ENCODE assay signal across 28 cellular contexts in the genomic region with DNA sequence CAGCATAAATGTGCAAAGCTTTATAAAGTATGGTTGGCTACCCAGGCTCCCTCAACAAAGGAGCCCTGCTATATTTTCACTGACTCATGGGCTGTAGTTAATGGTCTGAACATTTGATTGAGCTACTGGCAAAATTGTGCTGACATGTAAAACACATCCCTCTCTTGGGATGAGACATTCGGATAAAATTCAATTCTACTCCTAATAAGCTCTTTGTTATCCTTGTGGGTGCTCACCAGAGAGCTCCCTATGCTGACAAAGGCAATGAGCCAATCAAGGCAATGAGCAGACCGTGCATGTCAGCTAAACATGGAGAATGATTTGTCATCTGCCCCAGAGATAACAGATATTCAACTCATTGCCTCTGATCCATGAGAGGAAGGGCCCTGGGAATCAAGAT. TPM values are rescaled to one million over a fixed set of nuclear protein-coding genes. Genes with fewer than 3 reads are reported as not detected.
"Had no signal": no experiment of that assay in that cellular context is flagged by ENCODE, and none has a peak within 500 bp of the region (broad histone marks: within the 10 kb centered on the region; RNA-seq: fewer than 3 reads in every experiment).

No MANE protein-coding gene starts in this region.

- FAIRE-seq: colon had no signal

- ATAC-seq: activated CD4-positive, CD25-positive, alpha-beta regulatory T cell treated with anti-CD3 and anti-CD28 coated beads, Interleukin-2, amount 50 U/mL, for 24 hours; activated CD8-positive, alpha-beta memory T cell treated with anti-CD3 and anti-CD28 coated beads, Interleukin-2, amount 10 ng/mL, durations not matched to agents 7 days and 5 days; activated CD8-positive, alpha-beta T cell treated with anti-CD3 and anti-CD28 coated beads for 36 hours; gastroesophageal sphincter; left lobe of liver; naive thymus-derived CD8-positive, alpha-beta T cell; sciatic nerve had no signal

- H3K4me3 ChIP-seq: esophagus muscularis mucosa, gastroesophageal sphincter, lung, neural progenitor cell, smooth muscle cell, thyroid gland had no signal

- DNase-seq: activated CD4-positive, alpha-beta T cell treated with anti-CD3 and anti-CD28 coated beads, Interleukin-2, amount 10 ng/mL, durations not matched to agents 24 days and 14 days; activated CD8-positive, alpha-beta memory T cell treated with anti-CD3 and anti-CD28 coated beads, Interleukin-2, amount 10 ng/mL, durations not matched to agents 7 days and 5 days; activated CD8-positive, alpha-beta T cell treated with anti-CD3 and anti-CD28 coated beads for 36 hours; activated effector memory CD4-positive, alpha-beta T cell treated with anti-CD3 and anti-CD28 coated beads, Interleukin-2, amount 50 U/mL, for 16 hours; activated naive CD4-positive, alpha-beta T cell treated with anti-CD3 and anti-CD28 coated beads, Interleukin-2, amount 10 ng/mL, durations not matched to agents 7 days and 5 days; activated T-cell treated with anti-CD3 and anti-CD28 coated beads for 4 hours; amygdala; central memory CD4-positive, alpha-beta T cell; effector memory CD4-positive, alpha-beta T cell; head of caudate nucleus; islet precursor cell; naive thymus-derived CD8-positive, alpha-beta T cell; stimulated activated CD4-positive, alpha-beta T cell treated with anti-CD3 and anti-CD28 coated beads, Interleukin-4, amount 100 ng/mL, for 1 hour; stimulated activated naive CD4-positive, alpha-beta T cell treated with Interleukin-2 at 50 U/mL for 16 hours; thyroid gland had no signal

RNA-seq across cellular contexts. Expression of a gene that starts 48.5 kb away (rescaled TPM):
- total RNA-seq: dermis microvascular lymphatic vessel endothelial cell; esophagus muscularis mucosa; gastroesophageal sphincter; naive thymus-derived CD8-positive, alpha-beta T cell; posterior vena cava; renal cortical epithelial cell; smooth muscle cell; subcutaneous adipose tissue had no signal
